Comparison of ENCODE assay signal across 27 cellular contexts in genomic region chr5:18534119-18534518, GRCh38.
A peak's percentile ranks its signal among the peaks of the same experiment; 100 is the strongest.
DNase-seq lines count a peak whose midpoint lies in the region; ATAC-seq, FAIRE-seq and TF ChIP-seq lines count a peak whose summit lies in the region.
"Had no signal": no experiment of that assay in that cellular context is flagged by ENCODE, and none has a peak within 500 bp of the region (broad histone marks: within the 10 kb centered on the region; RNA-seq: fewer than 3 reads in every experiment).

No MANE protein-coding gene starts in this region.

- no peak for FAIRE-seq in HepG2 (lab: Jason Lieb, UNC)
- FAIRE-seq: A204.1, G401.6, GM12891, GM19239, H54, K562 had no signal

- peak overlapping the region; percentile 39 for H3K27ac Mint-ChIP-seq in endodermal cell
- H3K27ac Mint-ChIP-seq: CD4-positive, CD25-positive, alpha-beta regulatory T cell; HFFc6 had no signal

- no peak overlapping the region for H3K56ac ChIP-seq in mesendoderm (ENCODE audit: low read length)

- H3K79me1 ChIP-seq in mesendoderm (ENCODE audit: low read length): no peaks in the 10 kb centered on the region

- H3K4me2 ChIP-seq in mesendoderm (ENCODE audit: low read length) (no peak overlapping the region), HepG2 (ENCODE audit: low read depth, low read length) (no peak overlapping the region)

- in situ Hi-C loops in HepG2 (cut with HindIII; ENCODE audit: extremely low pct_ligation_motif_present, low pct_unique_long_range_greater_than_20kb): no loop called here

- no peak overlapping the region for H3K9ac ChIP-seq in HUES48 (ENCODE audit: low read depth, low read length)
- no peak overlapping the region for H3K9ac ChIP-seq in endodermal cell (ENCODE audit: extremely low read depth, low read length, poor library complexity, severe bottlenecking)
- no peak overlapping the region for H3K9ac ChIP-seq in mesendoderm (ENCODE audit: low read length)
- H3K9ac ChIP-seq in HepG2 (ENCODE audit: insufficient read depth, low read depth, low read length): no peak overlapping the region

- no peak overlapping the region for H4K5ac ChIP-seq in mesendoderm (ENCODE audit: low read length)

- CTCF ChIA-PET in HepG2 (lab: Yijun Ruan, JAX; ENCODE audit: low intra/inter-chr PET ratio, low total read pairs): no interaction called here

- peak; percentile 80 for DNase-seq in endodermal cell
- DNase-seq in iPS DF 6.9 (ENCODE audit: low read depth, low spot score): peak; percentile 63
- DNase-seq in mesendoderm: peak; percentile 45
- no peak for DNase-seq in NOMO-1 treated with dmso at 0.1 percent for 144 hours (lab: John Stamatoyannopoulos, UW; ENCODE audit: unreplicated experiment)
- no peak for DNase-seq in HepG2 (ENCODE audit: low spot score)
- DNase-seq in GDM1 (lab: John Stamatoyannopoulos, UW): no peak
- DNase-seq: ACHN; BE2C; C1 segment of cervical spinal cord; CD4-positive, CD25-positive, alpha-beta regulatory T cell; CD8-positive, alpha-beta memory T cell; COR-L47; DMS 273 treated with DMSO at 0.1 percent for 48 hours; DMS53; DND-41; EL; HFFc6; IMR-90 had no signal

- H3K4me1 ChIP-seq in HUES48 (ENCODE audit: control insufficient read depth, insufficient read depth, low read length) (peaks cover 10% of the 10 kb centered on the region), endodermal cell (ENCODE audit: control insufficient read depth, insufficient read depth, low read length) (no peaks in the 10 kb centered on the region), iPS DF 6.9 (ENCODE audit: control insufficient read depth, insufficient read depth, low read length) (no peaks in the 10 kb centered on the region), mesendoderm (ENCODE audit: control insufficient read depth, low read depth, low read length) (no peaks in the 10 kb centered on the region), HepG2 (ENCODE audit: insufficient read depth, low read length) (no peaks in the 10 kb centered on the region)
- H3K4me1 ChIP-seq: BE2C had no signal

- H3K4me3 Mint-ChIP-seq in endodermal cell: no peak overlapping the region
- H3K4me3 Mint-ChIP-seq: CD8-positive, alpha-beta memory T cell; HFFc6 had no signal

- no peak overlapping the region for H2AFZ ChIP-seq in HepG2 (ENCODE audit: low read length)

- POLR2A ChIA-PET in HepG2 (lab: Yijun Ruan, JAX): no interaction called here

- H2BK120ac ChIP-seq in mesendoderm (ENCODE audit: low read depth, low read length): no peak overlapping the region

- no peak overlapping the region for H2AK5ac ChIP-seq in mesendoderm (ENCODE audit: low read length)

- peaks cover 18% of the 10 kb centered on the region for H3K36me3 Mint-ChIP-seq in endodermal cell (ENCODE audit: low read depth)
- H3K36me3 Mint-ChIP-seq: CD4-positive, CD25-positive, alpha-beta regulatory T cell; CD8-positive, alpha-beta memory T cell had no signal

- no peak overlapping the region for H2BK5ac ChIP-seq in mesendoderm (ENCODE audit: low read length)

- H4K20me1 ChIP-seq in HepG2 (ENCODE audit: insufficient read depth, low read length): no peaks in the 10 kb centered on the region

- TF ChIP-seq RAD21 in HepG2 (CRISPR knock-in tag; IDR thresholded peaks at IDR 0.05): no peak

- peaks cover 37% of the 10 kb centered on the region for H3K4me1 Mint-ChIP-seq in endodermal cell
- H3K4me1 Mint-ChIP-seq: CD4-positive, CD25-positive, alpha-beta regulatory T cell; CD8-positive, alpha-beta memory T cell had no signal

- H3K79me2 ChIP-seq in mesendoderm (ENCODE audit: control insufficient read depth, insufficient read depth, low read length) (no peaks in the 10 kb centered on the region), HepG2 (ENCODE audit: insufficient read depth, low read length) (no peaks in the 10 kb centered on the region)

- H3K4me3 ChIP-seq in HUES48 (ENCODE audit: low read depth, low read length): no peak overlapping the region
- no peak overlapping the region for H3K4me3 ChIP-seq in endodermal cell (ENCODE audit: low read length)
- H3K4me3 ChIP-seq in iPS DF 6.9 (ENCODE audit: low read length): no peak overlapping the region
- no peak overlapping the region for H3K4me3 ChIP-seq in mesendoderm (ENCODE audit: low read length)
- H3K4me3 ChIP-seq in HepG2 (replicated peaks in 1 of 3; ENCODE audit: insufficient read depth in 1 of 3, low read depth in 2 of 3, low read length in 3 of 3): no peak overlapping the region
- H3K4me3 ChIP-seq: K562 had no signal

- H2BK15ac ChIP-seq in mesendoderm (replicated peaks; ENCODE audit: low read depth): no peak overlapping the region

- no peaks in the 10 kb centered on the region for H3K36me3 ChIP-seq in HUES48 (ENCODE audit: control insufficient read depth, insufficient read depth, low read length)
- no peaks in the 10 kb centered on the region for H3K36me3 ChIP-seq in endodermal cell (ENCODE audit: control insufficient read depth, insufficient read depth, low read length)
- H3K36me3 ChIP-seq in iPS DF 6.9 (ENCODE audit: control insufficient read depth, insufficient read depth, low read length): no peaks in the 10 kb centered on the region
- no peaks in the 10 kb centered on the region for H3K36me3 ChIP-seq in mesendoderm (ENCODE audit: control insufficient read depth, insufficient read depth, low read length)
- no peaks in the 10 kb centered on the region for H3K36me3 ChIP-seq in HepG2 (replicated peaks in 1 of 2; ENCODE audit: control insufficient read depth in 1 of 2, insufficient read depth in 2 of 2, low read length in 2 of 2)
- H3K36me3 ChIP-seq: BE2C had no signal

- no TSS peak for BruUV-seq in HepG2 (replicated peaks; lab: Mats Ljungman, UMichigan)

- no peak for TF ChIP-seq POLR2A in HepG2 (IDR thresholded peaks at IDR 0.05; ENCODE audit: insufficient read depth in 1 of 2, low read depth in 2 of 2, low read length in 2 of 2)

- ATAC-seq in HepG2: no peak
- no peak for ATAC-seq in HG03460 (IDR thresholded peaks at IDR 0.05; ENCODE audit: unreplicated experiment)
- ATAC-seq: HCT116, K562 had no signal

- intact Hi-C loops in HepG2 (cut with micrococcal nuclease; ENCODE audit: unreplicated experiment): no loop called here

- 83 to 89% methylated on average over 1 to 3 of the region's 3 CpGs for WGBS in endodermal cell (ENCODE audit: insufficient coverage in 1 of 2, insufficient read length in 1 of 2), 2 experiments
- WGBS in iPS DF 6.9 (ENCODE audit: insufficient coverage, insufficient read length): no CpG with 5 or more reads among the region's 3 CpGs
- WGBS in mesendoderm (ENCODE audit: extremely low coverage, insufficient coverage, low lambda C conversion rate): no CpG with 5 or more reads among the region's 3 CpGs
- WGBS in HepG2 (ENCODE audit: low lambda C conversion rate): 0% methylated on average over 1 of the region's 3 CpGs

- TF ChIP-seq EP300 in HepG2 (IDR thresholded peaks at IDR 0.05; ENCODE audit: low read depth in 2 of 2, low read length in 2 of 2) (no peak), HepG2 (CRISPR knock-in tag; IDR thresholded peaks at IDR 0.05; ENCODE audit: borderline replicate concordance) (no peak)

- no peak overlapping the region for H4K8ac ChIP-seq in mesendoderm (ENCODE audit: low read depth, low read length)

- H3K27me3 ChIP-seq in HUES48 (ENCODE audit: control insufficient read depth, insufficient read depth, low read length) (no peaks in the 10 kb centered on the region), endodermal cell (ENCODE audit: control insufficient read depth, insufficient read depth, low read length, poor library complexity, severe bottlenecking) (no peaks in the 10 kb centered on the region), iPS DF 6.9 (ENCODE audit: control insufficient read depth, insufficient read depth, low read length) (no peaks in the 10 kb centered on the region), mesendoderm (ENCODE audit: insufficient read depth, low read length, poor library complexity) (no peaks in the 10 kb centered on the region), HepG2 (ENCODE audit: control insufficient read depth in 1 of 2, insufficient read depth in 2 of 2, low read length in 2 of 2) (no peaks in the 10 kb centered on the region)
- H3K27me3 ChIP-seq: BE2C had no signal

- no peaks in the 10 kb centered on the region for H3K9me3 ChIP-seq in HUES48 (ENCODE audit: control insufficient read depth, insufficient read depth, low read length)
- peaks cover 6% of the 10 kb centered on the region for H3K9me3 ChIP-seq in endodermal cell (ENCODE audit: control insufficient read depth, low read length)
- H3K9me3 ChIP-seq in iPS DF 6.9 (ENCODE audit: control insufficient read depth, insufficient read depth, low read length): no peaks in the 10 kb centered on the region
- peaks cover 9% of the 10 kb centered on the region; the same call in 1 of the 2 replicates for H3K9me3 ChIP-seq in HepG2 (ENCODE audit: low read length)
- H3K9me3 ChIP-seq: BE2C had no signal

- no peak overlapping the region for H3K23ac ChIP-seq in mesendoderm (ENCODE audit: low read length)

- TF ChIP-seq CTCF in endodermal cell (conservative IDR thresholded peaks at IDR 0.05) (no peak), HepG2 (CRISPR knock-in tag; IDR thresholded peaks at IDR 0.05) (no peak)

- H3K27me3 Mint-ChIP-seq in endodermal cell (ENCODE audit: insufficient read depth): peaks cover 3% of the 10 kb centered on the region
- H3K27me3 Mint-ChIP-seq: CD4-positive, CD25-positive, alpha-beta regulatory T cell; CD8-positive, alpha-beta memory T cell had no signal

- no peak overlapping the region for H3K4ac ChIP-seq in mesendoderm (ENCODE audit: low read depth, low read length)

- H3K9me3 Mint-ChIP-seq in endodermal cell: peaks cover 8% of the 10 kb centered on the region

- H3K18ac ChIP-seq in mesendoderm (ENCODE audit: low read length): no peak overlapping the region

- H3K27ac ChIP-seq in HUES48 (ENCODE audit: low read depth, low read length) (peak overlapping the region; percentile 46), endodermal cell (ENCODE audit: low read depth, low read length) (no peak overlapping the region), iPS DF 6.9 (ENCODE audit: low read length) (no peak overlapping the region), mesendoderm (ENCODE audit: low read depth, low read length) (no peak overlapping the region), HepG2 (ENCODE audit: extremely low read length, insufficient read depth, low read length) (no peak overlapping the region)

Comparison
In these comparisons a context has a peak if more than half of its experiments do, and no peak if none do; other contexts are left out.
1. DNase-seq: peak in endodermal cell (single experiment), iPS DF 6.9 (single experiment) and mesendoderm (single experiment); none in NOMO-1 treated with dmso at 0.1 percent for 144 hours (single experiment), HepG2 (single experiment) and GDM1 (single experiment).